Comparison of ENCODE assay signal across 16 cellular contexts in the genomic region with DNA sequence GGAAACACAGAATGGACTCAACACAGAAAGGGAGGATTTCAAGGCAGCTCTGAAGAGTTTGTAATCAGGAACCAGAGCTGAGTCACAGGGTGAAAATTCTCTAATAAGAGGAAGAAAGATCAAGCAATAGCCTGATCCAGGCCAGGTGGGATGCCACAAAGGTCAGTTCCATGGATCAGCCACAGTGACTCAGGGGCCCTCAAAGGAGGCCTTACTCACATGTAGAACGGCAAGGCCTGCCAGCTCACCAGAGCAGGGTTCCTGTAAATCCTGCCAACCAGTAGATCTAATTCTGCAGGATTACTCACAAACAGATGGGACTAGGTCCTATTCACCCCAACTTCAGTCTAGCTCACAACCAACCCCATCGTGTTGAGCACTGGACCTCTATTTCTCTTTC.
DNase-seq lines count a peak whose midpoint lies in the region; ATAC-seq, FAIRE-seq and TF ChIP-seq lines count a peak whose summit lies in the region.
"Had no signal": no experiment of that assay in that cellular context is flagged by ENCODE, and none has a peak within 500 bp of the region (broad histone marks: within the 10 kb centered on the region; RNA-seq: fewer than 3 reads in every experiment).

No MANE protein-coding gene starts in this region.

- no peak overlapping the region for H3K4me3 ChIP-seq in RWPE2 (ENCODE audit: severe bottlenecking)
- H3K4me3 ChIP-seq in fibroblast of mammary gland (ENCODE audit: control insufficient read depth, low read depth, low read length) = no peak overlapping the region
- H3K4me3 ChIP-seq: ascending aorta, dorsolateral prefrontal cortex, Peyer's patch had no signal

- no peak overlapping the region for H3K4me3 Mint-ChIP-seq in naive thymus-derived CD8-positive, alpha-beta T cell
- H3K4me3 Mint-ChIP-seq: natural killer cell treated with Interleukin-12 subunit alpha and Interleukin-12 subunit beta and Interleukin-15 and Interleukin-18, amount 100 ng/mL, for 72 hours had no signal

- H3K36me3 Mint-ChIP-seq in naive thymus-derived CD8-positive, alpha-beta T cell = no peaks in the 10 kb centered on the region
- H3K36me3 Mint-ChIP-seq: natural killer cell treated with Interleukin-12 subunit alpha and Interleukin-12 subunit beta and Interleukin-15 and Interleukin-18, amount 100 ng/mL, for 72 hours had no signal

- peaks cover 0 to under 1% (median 0%) of the 10 kb centered on the region in 9 donors for H3K9me3 Mint-ChIP-seq in naive thymus-derived CD8-positive, alpha-beta T cell
- H3K9me3 Mint-ChIP-seq: natural killer cell treated with Interleukin-12 subunit alpha and Interleukin-12 subunit beta and Interleukin-15 and Interleukin-18, amount 100 ng/mL, for 72 hours had no signal

- peak; percentile 70 for DNase-seq in AG08395 (ENCODE audit: low spot score)
- peak; percentile 40 for DNase-seq in H54 (ENCODE audit: insufficient read length, low spot score)
- peak; percentile 71 for DNase-seq in RWPE2 (ENCODE audit: low spot score)
- DNase-seq in fibroblast of mammary gland (ENCODE audit: low read depth) = peak; percentile 95
- DNase-seq in NCI-H1436 (lab: John Stamatoyannopoulos, UW) = no peak
- no peak for DNase-seq in naive thymus-derived CD8-positive, alpha-beta T cell
- DNase-seq in putamen (ENCODE audit: low spot score) = no peak
- DNase-seq in frontal cortex (ENCODE audit: low spot score in 2 of 2) = no peak
- DNase-seq: activated gamma-delta T cell, AML-193, dorsolateral prefrontal cortex, NCI-H748 treated with DMSO at 0.1 percent for 48 hours, Peyer's patch had no signal

- peaks cover 0 to 13% (median 1%) of the 10 kb centered on the region in 5 donors for H3K27me3 Mint-ChIP-seq in naive thymus-derived CD8-positive, alpha-beta T cell
- H3K27me3 Mint-ChIP-seq: natural killer cell treated with Interleukin-12 subunit alpha and Interleukin-12 subunit beta and Interleukin-15 and Interleukin-18, amount 100 ng/mL, for 72 hours had no signal

- H3K27ac Mint-ChIP-seq in naive thymus-derived CD8-positive, alpha-beta T cell = no peak overlapping the region
- H3K27ac Mint-ChIP-seq: natural killer cell treated with Interleukin-12 subunit alpha and Interleukin-12 subunit beta and Interleukin-15 and Interleukin-18, amount 100 ng/mL, for 72 hours had no signal

- TF ChIP-seq CTCF in RWPE2 (IDR thresholded peaks at IDR 0.05; ENCODE audit: poor library complexity, severe bottlenecking) (no peak), fibroblast of mammary gland (conservative IDR thresholded peaks at IDR 0.05; ENCODE audit: control insufficient read depth, insufficient read depth, low read depth, low read length) (no peak)

- TF ChIP-seq POLR2A in H54 (IDR thresholded peaks at IDR 0.05; ENCODE audit: low read depth, low read length) = no peak

- peak; percentile 100 for FAIRE-seq in H54 (lab: Jason Lieb, UNC)
- no peak for FAIRE-seq in frontal cortex (lab: Jason Lieb, UNC)
- FAIRE-seq: D721Med had no signal

- no peaks in the 10 kb centered on the region for H3K4me1 ChIP-seq in RWPE2 (ENCODE audit: insufficient read depth, poor library complexity, severe bottlenecking)
- H3K4me1 ChIP-seq: ascending aorta, Peyer's patch had no signal

- H3K4me1 Mint-ChIP-seq in naive thymus-derived CD8-positive, alpha-beta T cell = no peaks in the 10 kb centered on the region

- H3K27me3 ChIP-seq in RWPE2 (ENCODE audit: insufficient read depth, poor library complexity, severe bottlenecking) = no peaks in the 10 kb centered on the region
- H3K27me3 ChIP-seq: ascending aorta, dorsolateral prefrontal cortex, Peyer's patch had no signal

- ATAC-seq in RWPE2 (ENCODE audit: low read depth) = peak; percentile 88
- ATAC-seq in naive thymus-derived CD8-positive, alpha-beta T cell = no peak

- POLR2A ChIA-PET in naive thymus-derived CD8-positive, alpha-beta T cell (lab: Charles Lee) = no interaction called here

- no peak overlapping the region for H3K27ac ChIP-seq in RWPE2 (ENCODE audit: poor library complexity, severe bottlenecking)
- H3K27ac ChIP-seq: ascending aorta, dorsolateral prefrontal cortex, Peyer's patch had no signal

- H3K9me3 ChIP-seq in RWPE2 (ENCODE audit: severe bottlenecking) = no peaks in the 10 kb centered on the region
- H3K9me3 ChIP-seq: ascending aorta, Peyer's patch had no signal

- H3K36me3 ChIP-seq in RWPE2 (ENCODE audit: low read depth) = no peaks in the 10 kb centered on the region
- H3K36me3 ChIP-seq: ascending aorta, Peyer's patch had no signal

Comparison
In these comparisons a context has a peak if more than half of its experiments do, and no peak if none do; other contexts are left out.
1. DNase-seq: peak in AG08395 (single experiment), H54 (single experiment), RWPE2 (single experiment) and fibroblast of mammary gland (single experiment); none in NCI-H1436 (single experiment), naive thymus-derived CD8-positive, alpha-beta T cell (0 of 10), putamen (single experiment) and frontal cortex (0 of 2).